Comparison of ENCODE assay signal across 8 cellular contexts in genomic region chr11:109853156-109853776, GRCh38.
DNase-seq lines count a peak whose midpoint lies in the region; ATAC-seq, FAIRE-seq and TF ChIP-seq lines count a peak whose summit lies in the region.

No MANE protein-coding gene starts in this region.

- H3K4me2 ChIP-seq in OCI-LY1 (ENCODE audit: low read length), result no peak overlapping the region

- no peaks in the 10 kb centered on the region for H3K4me1 ChIP-seq in OCI-LY1 (ENCODE audit: insufficient read depth, low read length, severe bottlenecking)
- no peaks in the 10 kb centered on the region for H3K4me1 ChIP-seq in upper lobe of right lung

- H4K20me1 ChIP-seq in OCI-LY1 (ENCODE audit: insufficient read depth, low read length), result no peaks in the 10 kb centered on the region

- no peaks in the 10 kb centered on the region for H3F3A ChIP-seq in OCI-LY1 (ENCODE audit: insufficient read depth, low read length)

- H3K36me3 ChIP-seq in OCI-LY1 (ENCODE audit: insufficient read depth, low read length), result no peaks in the 10 kb centered on the region
- no peaks in the 10 kb centered on the region for H3K36me3 ChIP-seq in upper lobe of right lung

- no peak overlapping the region for H3K27ac ChIP-seq in OCI-LY1 (ENCODE audit: low read depth, low read length, poor library complexity, severe bottlenecking)
- H3K27ac ChIP-seq in upper lobe of right lung, result no peak overlapping the region

- H3K9ac ChIP-seq in OCI-LY1 (ENCODE audit: low read length), result no peak overlapping the region

- intact Hi-C loops in upper lobe of right lung (cut with DNase I), result no loop called here

- ATAC-seq in HG03432 (IDR thresholded peaks at IDR 0.05; ENCODE audit: unreplicated experiment), result peak; percentile 89
- ATAC-seq in upper lobe of right lung, result peak; percentile 19

- FAIRE-seq in GM19239 (lab: Jason Lieb, UNC), result peak; percentile 81

- TF ChIP-seq CTCF in OCI-LY1 (IDR thresholded peaks at IDR 0.05; ENCODE audit: low read length), result peak; percentile 61
- peak; percentile 82 for TF ChIP-seq CTCF in fibroblast of mammary gland (conservative IDR thresholded peaks at IDR 0.05; ENCODE audit: control insufficient read depth, insufficient read depth, low read depth, low read length)
- TF ChIP-seq CTCF in upper lobe of right lung (IDR thresholded peaks at IDR 0.05), result peak; percentile 47

- H3K9me3 ChIP-seq in OCI-LY1 (ENCODE audit: low read length) (no peaks in the 10 kb centered on the region), upper lobe of right lung (no peaks in the 10 kb centered on the region)

- H3K4me3 ChIP-seq in OCI-LY1 (ENCODE audit: low read depth, low read length, poor library complexity, severe bottlenecking) (no peak overlapping the region), fibroblast of mammary gland (ENCODE audit: control insufficient read depth, low read depth, low read length) (no peak overlapping the region), upper lobe of right lung (no peak overlapping the region)

- DNase-seq in D341Med (ENCODE audit: low spot score) (peak; percentile 33), GM19239 (ENCODE audit: insufficient read length, low spot score) (no peak), fibroblast of mammary gland (ENCODE audit: low read depth) (peak; percentile 87), upper lobe of right lung (no peak), SK-N-DZ (ENCODE audit: low spot score) (no peak)
- no peak for DNase-seq in activated naive CD4-positive, alpha-beta T cell treated with anti-CD3 and anti-CD28 coated beads, Interleukin-2, amount 50 U/mL, for 16 hours

- H3K27me3 ChIP-seq in OCI-LY1 (ENCODE audit: insufficient read depth, low read length) (no peaks in the 10 kb centered on the region), upper lobe of right lung (no peaks in the 10 kb centered on the region)

- H3K79me2 ChIP-seq in OCI-LY1 (ENCODE audit: insufficient read depth, low read length), result no peaks in the 10 kb centered on the region

- H2AFZ ChIP-seq in OCI-LY1 (ENCODE audit: low read length), result no peak overlapping the region

- no peaks in the 10 kb centered on the region for H3K9me2 ChIP-seq in OCI-LY1 (ENCODE audit: low read depth, low read length)

Comparison
In these comparisons a context has a peak if more than half of its experiments do, and no peak if none do; other contexts are left out.
1. DNase-seq: peak in D341Med (single experiment) and fibroblast of mammary gland (single experiment); none in GM19239 (single experiment), upper lobe of right lung (single experiment), SK-N-DZ (single experiment) and activated naive CD4-positive, alpha-beta T cell treated with anti-CD3 and anti-CD28 coated beads, Interleukin-2, amount 50 U/mL, for 16 hours (single experiment).
2. Peak in every context shown above with its lines, with median percentiles within 50 percentile points of each other: CTCF ChIP-seq.